In the genomic region with DNA sequence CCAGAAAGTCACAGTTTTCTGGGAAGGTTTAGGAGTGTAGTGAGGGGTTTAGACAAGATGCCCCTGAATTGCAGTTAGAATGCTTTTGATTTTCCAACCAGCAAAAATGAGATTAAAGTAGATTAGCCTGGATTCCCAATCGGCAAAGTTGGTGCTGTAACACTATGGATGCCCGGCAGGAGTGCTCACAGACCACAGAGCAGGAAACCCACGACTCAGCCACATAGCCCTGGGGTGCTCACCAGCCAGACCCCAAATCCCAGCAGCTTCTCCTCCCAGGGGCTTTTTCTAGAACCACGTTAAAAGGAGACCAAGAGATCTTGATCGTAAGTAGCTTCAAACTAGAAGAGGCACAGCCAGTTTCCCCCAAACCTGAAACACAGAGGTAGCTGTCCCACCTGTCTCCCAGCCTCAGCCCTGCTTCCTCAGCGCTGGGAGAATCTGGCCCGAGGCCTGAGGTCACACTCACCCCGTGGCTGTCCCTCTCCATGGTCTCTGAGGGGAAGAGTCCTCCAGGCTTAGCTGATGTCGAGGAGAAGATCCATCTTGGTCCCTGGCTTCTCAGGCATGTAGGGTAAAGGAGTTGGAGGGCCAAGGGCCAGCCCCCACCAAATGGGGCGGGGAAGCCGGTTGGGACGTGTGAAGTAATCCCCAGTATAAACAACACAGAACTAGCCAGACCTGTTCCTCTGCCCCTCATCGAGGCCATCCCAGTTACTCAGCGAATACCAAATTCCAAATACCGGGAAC, we compare ENCODE assay signal across 11 cellular contexts. TPM values are rescaled to one million over a fixed set of nuclear protein-coding genes. Genes with fewer than 3 reads are reported as not detected.
DNase-seq lines count a peak whose midpoint lies in the region; ATAC-seq and TF ChIP-seq lines count a peak whose summit lies in the region.
"Had no signal": no experiment of that assay in that cellular context is flagged by ENCODE, and none has a peak within 500 bp of the region (broad histone marks: within the 10 kb centered on the region; RNA-seq: fewer than 3 reads in every experiment).

A gene (minus strand): TSS at position 585 of the 750 bp plus-strand sequence. CDS start 95 bp downstream, at position 490.

- H3K36me3 ChIP-seq in esophagus (ENCODE audit: control insufficient read depth in 2 of 2, insufficient read depth in 2 of 2, low read length in 1 of 2): no peaks in the 10 kb centered on the region

- 40 to 44% methylated on average over 15 of the region's 15 CpGs for WGBS in esophagus, 2 donors

- DNase-seq in NCI-H748 (lab: John Stamatoyannopoulos, UW; ENCODE audit: unreplicated experiment) (peak; percentile 3), NCI-H748 treated with DMSO at 0.1 percent for 48 hours (lab: John Stamatoyannopoulos, UW) (no peak), NCI-H774 (lab: John Stamatoyannopoulos, UW) (peak; percentile 35), progenitor cell of endocrine pancreas (ENCODE audit: low spot score, unreplicated experiment) (no peak), caudate nucleus (lab: John Stamatoyannopoulos, UW) (no peak), NCI-H1436 (lab: John Stamatoyannopoulos, UW) (no peak)
- DNase-seq: 8988T, RPMI8226 had no signal

- peak within 1 kb of the TSS; percentile 46 to 86 for H3K27ac ChIP-seq in esophagus (ENCODE audit: low read depth in 2 of 2, low read length in 1 of 2)
- no peak within 1 kb of the TSS for H3K27ac ChIP-seq in caudate nucleus (ENCODE audit: low read depth, low read length)

- peak within 1 kb of the TSS; percentile 97 for H3K27ac Mint-ChIP-seq in progenitor cell of endocrine pancreas

- peaks cover 29% of the 10 kb centered on the region for H3K4me1 Mint-ChIP-seq in progenitor cell of endocrine pancreas (ENCODE audit: low read depth)

- peaks cover 4 to 11% of the 10 kb centered on the region in 2 donors for H3K4me1 ChIP-seq in esophagus (ENCODE audit: control insufficient read depth in 2 of 2, insufficient read depth in 2 of 2, low read length in 1 of 2)

- peak within 1 kb of the TSS; percentile 53 to 59 for H3K4me3 ChIP-seq in esophagus (ENCODE audit: low read depth in 1 of 2, low read length in 2 of 2)

- no peaks in the 10 kb centered on the region for H3K36me3 Mint-ChIP-seq in progenitor cell of endocrine pancreas (ENCODE audit: insufficient read depth)

- H3K27me3 ChIP-seq in esophagus (ENCODE audit: control insufficient read depth in 1 of 2, insufficient read depth in 2 of 2, low read length in 2 of 2): no peaks in the 10 kb centered on the region

- no peak for TF ChIP-seq CTCF in progenitor cell of endocrine pancreas (IDR thresholded peaks at IDR 0.05; ENCODE audit: unreplicated experiment)

- H3K27me3 Mint-ChIP-seq in progenitor cell of endocrine pancreas: no peaks in the 10 kb centered on the region

- no peaks in the 10 kb centered on the region for H3K9me3 ChIP-seq in esophagus (ENCODE audit: control insufficient read depth in 2 of 2, insufficient read depth in 1 of 2, low read depth in 1 of 2, low read length in 1 of 2)

- H3K4me3 Mint-ChIP-seq in progenitor cell of endocrine pancreas (ENCODE audit: low read depth): peak within 1 kb of the TSS; percentile 62

- H3K9me3 Mint-ChIP-seq in progenitor cell of endocrine pancreas (ENCODE audit: low read depth): no peaks in the 10 kb centered on the region

- no peak for ATAC-seq in HG03354 (IDR thresholded peaks at IDR 0.05; ENCODE audit: poor library complexity, severe bottlenecking, unreplicated experiment)

RNA-seq across cellular contexts. Expression of the gene that starts here (rescaled TPM):
- polyA plus RNA-seq in esophagus: 10 to 100 TPM; 13.5 to 16.7 TPM
- total RNA-seq in progenitor cell of endocrine pancreas: 5.7 and 6.1 TPM in 2 replicates
- total RNA-seq: skeletal muscle tissue had no signal

Comparison
In these comparisons a context has a peak if more than half of its experiments do, and no peak if none do; other contexts are left out.
1. DNase-seq: peak in NCI-H748 (single experiment) and NCI-H774 (single experiment); none in NCI-H748 treated with DMSO at 0.1 percent for 48 hours (single experiment), progenitor cell of endocrine pancreas (single experiment), caudate nucleus (0 of 61) and NCI-H1436 (single experiment).